Comparison of ENCODE assay signal across 9 cellular contexts in the genomic region with DNA sequence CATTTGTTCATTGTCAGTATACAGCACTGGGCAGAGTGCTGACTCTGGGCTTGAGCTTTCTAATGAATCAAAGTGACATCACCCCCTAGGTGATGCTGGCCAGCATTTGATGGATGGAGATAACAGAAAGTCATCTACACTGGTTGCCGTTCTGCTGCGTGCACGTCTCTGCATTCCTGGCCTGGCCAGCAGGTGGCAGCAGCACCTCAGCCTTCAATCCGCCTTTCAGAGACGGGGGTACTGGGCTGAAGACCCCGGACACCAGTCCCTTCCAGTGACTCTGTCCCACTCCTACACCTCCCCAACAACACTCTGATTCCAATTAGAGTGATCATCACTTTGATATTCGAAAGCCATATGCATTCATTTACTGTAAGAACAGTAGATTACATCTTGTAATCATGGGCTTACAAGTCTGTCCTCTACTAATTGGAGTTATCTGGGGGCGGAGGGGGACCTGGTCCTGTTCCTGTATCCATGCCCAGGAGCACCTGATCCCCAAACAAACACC. TPM values are rescaled to one million over a fixed set of nuclear protein-coding genes. Genes with fewer than 3 reads are reported as not detected.
DNase-seq lines count a peak whose midpoint lies in the region; ATAC-seq and TF ChIP-seq lines count a peak whose summit lies in the region.
"Had no signal": no experiment of that assay in that cellular context is flagged by ENCODE, and none has a peak within 500 bp of the region (broad histone marks: within the 10 kb centered on the region; RNA-seq: fewer than 3 reads in every experiment).

No MANE protein-coding gene starts in this region.

- no peak overlapping the region for H3K27ac ChIP-seq in substantia nigra (ENCODE audit: low read depth, low read length, poor library complexity, severe bottlenecking)

- H3K27me3 Mint-ChIP-seq in naive thymus-derived CD8-positive, alpha-beta T cell, result peaks cover 0 to 2% (median 0%) of the 10 kb centered on the region in 5 donors

- H3K4me3 Mint-ChIP-seq in naive thymus-derived CD8-positive, alpha-beta T cell, result no peak overlapping the region

- peak; percentile 99 for TF ChIP-seq CTCF in epithelial cell of esophagus (IDR thresholded peaks at IDR 0.05; ENCODE audit: insufficient read depth, low read depth, low read length, missing control alignments)

- DNase-seq in COR-L47 (lab: John Stamatoyannopoulos, UW) (peak; percentile 52), NCI-H69 (lab: John Stamatoyannopoulos, UW) (peak; percentile 73), epithelial cell of esophagus (ENCODE audit: low read depth) (peak; percentile 59), substantia nigra (lab: John Stamatoyannopoulos, UW) (peak in 41 of 49 donors; percentile 10 to 76 (median 39))
- DNase-seq in activated CD8-positive, alpha-beta memory T cell treated with anti-CD3 and anti-CD28 coated beads for 48 hours (ENCODE audit: low read depth in 2 of 3, low spot score in 2 of 3), result peak in 2 of 3 experiments; percentile 23 to 36
- peak in 9 of 10 donors; percentile 19 to 56 (median 42) for DNase-seq in naive thymus-derived CD8-positive, alpha-beta T cell

- POLR2A ChIA-PET in naive thymus-derived CD8-positive, alpha-beta T cell (lab: Charles Lee), result interaction anchor here (0.6 kb wide), 1 partner anchor 465 kb away, joined by 3 read pairs; no protein-coding TSS in a partner anchor

- H3K36me3 Mint-ChIP-seq in naive thymus-derived CD8-positive, alpha-beta T cell, result no peaks in the 10 kb centered on the region

- no peaks in the 10 kb centered on the region for H3K9me3 Mint-ChIP-seq in naive thymus-derived CD8-positive, alpha-beta T cell

- ATAC-seq in GM21360 (IDR thresholded peaks at IDR 0.05; ENCODE audit: unreplicated experiment), result peak; percentile 67
- ATAC-seq in naive thymus-derived CD8-positive, alpha-beta T cell, result peak; percentile 63 to 86
- no peak for ATAC-seq in HG02571 (IDR thresholded peaks at IDR 0.05; ENCODE audit: unreplicated experiment)

- peaks cover 0 to 4% (median 0%) of the 10 kb centered on the region in 4 donors for H3K4me1 Mint-ChIP-seq in naive thymus-derived CD8-positive, alpha-beta T cell

- no peak overlapping the region for H3K4me3 ChIP-seq in epithelial cell of esophagus (ENCODE audit: low read length)

- peak overlapping the region in 1 of 10 donors; percentile 27 for H3K27ac Mint-ChIP-seq in naive thymus-derived CD8-positive, alpha-beta T cell

RNA-seq across cellular contexts. Expression of a gene that starts 6.0 kb away (rescaled TPM):
- total RNA-seq in naive thymus-derived CD8-positive, alpha-beta T cell, result not detected
- not detected for polyA plus RNA-seq in naive thymus-derived CD8-positive, alpha-beta T cell
- polyA plus RNA-seq: thymus had no signal

RNA-seq across cellular contexts. Expression of a gene that starts 56.1 kb away (rescaled TPM):
- under 1 TPM; 0.21 to 0.96 TPM for total RNA-seq in naive thymus-derived CD8-positive, alpha-beta T cell
- polyA plus RNA-seq in naive thymus-derived CD8-positive, alpha-beta T cell, result under 1 TPM in 1 of 3 donors, not detected in 2; 0.50 TPM
